ENCODE assay signal across 15 cellular contexts in genomic region chr14:36254020-36254614, GRCh38.
DNase-seq lines count a peak whose midpoint lies in the region; ATAC-seq and TF ChIP-seq lines count a peak whose summit lies in the region.
"Had no signal": no experiment of that assay in that cellular context is flagged by ENCODE, and none has a peak within 500 bp of the region (broad histone marks: within the 10 kb centered on the region; RNA-seq: fewer than 3 reads in every experiment).

No MANE protein-coding gene starts in this region.

- in situ Hi-C loops in astrocyte of the spinal cord (cut with HindIII; ENCODE audit: low sequenced_read_pairs) = no loop called here

- H3K9me3 ChIP-seq in cardiac muscle cell (ENCODE audit: low read depth) = no peaks in the 10 kb centered on the region
- H3K9me3 ChIP-seq in left ventricle myocardium inferior (replicated peaks) = peaks cover 13% of the 10 kb centered on the region

- H3K4me3 ChIP-seq in cardiac muscle cell (no peak overlapping the region), left ventricle myocardium inferior (no peak overlapping the region), astrocyte of the spinal cord (ENCODE audit: low read depth, low read length) (no peak overlapping the region)

- intact Hi-C loops in left ventricle myocardium inferior (cut with micrococcal nuclease) = no loop called here
- intact Hi-C loops in left colon (cut with DNase I, micrococcal nuclease) = no loop called here

- POLR2A ChIA-PET in activated CD4-positive, alpha-beta memory T cell treated with anti-CD3 and anti-CD28 coated beads, Interleukin-2, amount 10 ng/mL, durations not matched to agents 7 days and 5 days (lab: Charles Lee) = no interaction called here
- POLR2A ChIA-PET in activated CD8-positive, alpha-beta T cell treated with anti-CD3 and anti-CD28 coated beads, Interleukin-2, amount 10 ng/mL, durations not matched to agents 7 days and 5 days (lab: Charles Lee) = no interaction called here

- H3K27ac ChIP-seq in cardiac muscle cell = no peak overlapping the region
- no peak overlapping the region for H3K27ac ChIP-seq in left ventricle myocardium inferior (replicated peaks)
- H3K27ac ChIP-seq: epithelial cell of prostate had no signal

- H3K4me1 ChIP-seq in cardiac muscle cell (ENCODE audit: low read depth) (peaks cover 5% of the 10 kb centered on the region), left ventricle myocardium inferior (no peaks in the 10 kb centered on the region)

- H3K36me3 ChIP-seq in cardiac muscle cell (no peaks in the 10 kb centered on the region), left ventricle myocardium inferior (no peaks in the 10 kb centered on the region)

- no peak overlapping the region for H3K27ac Mint-ChIP-seq in activated CD4-positive, alpha-beta memory T cell treated with anti-CD3 and anti-CD28 coated beads, Interleukin-2, amount 10 ng/mL, durations not matched to agents 7 days and 5 days
- no peak overlapping the region for H3K27ac Mint-ChIP-seq in activated CD8-positive, alpha-beta T cell treated with anti-CD3 and anti-CD28 coated beads, Interleukin-2, amount 10 ng/mL, durations not matched to agents 7 days and 5 days
- H3K27ac Mint-ChIP-seq: T-helper 2 cell treated with Interferon-gamma antibody and Interleukin-4, amounts not matched to agents 5 μg/mL and 100 μg/mL, for 36 hours had no signal

- CTCF ChIA-PET in activated CD4-positive, alpha-beta memory T cell treated with anti-CD3 and anti-CD28 coated beads, Interleukin-2, amount 10 ng/mL, durations not matched to agents 7 days and 5 days (lab: Charles Lee) = no interaction called here
- CTCF ChIA-PET in activated CD8-positive, alpha-beta T cell treated with anti-CD3 and anti-CD28 coated beads, Interleukin-2, amount 10 ng/mL, durations not matched to agents 7 days and 5 days (lab: Charles Lee) = no interaction called here

- DNase-seq in cardiac muscle cell (ENCODE audit: low read depth in 1 of 2, low spot score in 1 of 2) = peak in 1 of 2 donors; percentile 4
- DNase-seq in left ventricle myocardium inferior = no peak
- no peak for DNase-seq in astrocyte of the spinal cord (ENCODE audit: low read depth, low spot score)
- peak; percentile 61 for DNase-seq in islet precursor cell
- no peak for DNase-seq in activated CD4-positive, alpha-beta memory T cell treated with anti-CD3 and anti-CD28 coated beads, Interleukin-2, amount 10 ng/mL, durations not matched to agents 7 days and 5 days
- DNase-seq in stimulated activated CD8-positive, alpha-beta memory T cell treated with anti-CD3 and anti-CD28 coated beads, Interleukin-4, amount 100 ng/mL, for 48 hours = no peak
- no peak for DNase-seq in activated CD8-positive, alpha-beta T cell treated with anti-CD3 and anti-CD28 coated beads, Interleukin-2, amount 10 ng/mL, durations not matched to agents 7 days and 5 days
- no peak for DNase-seq in left colon
- DNase-seq: amniotic stem cell; left ventricle myocardium superior; NCI-H1417; stimulated activated CD4-positive, alpha-beta T cell treated with anti-CD3 and anti-CD28 coated beads, Interleukin-1b, Interleukin-23, amount 100 ng/mL, for 48 hours; stimulated activated naive CD8-positive, alpha-beta T cell treated with anti-CD3 and anti-CD28 coated beads, Interleukin-15, Interleukin-2, amounts not matched to agents 100 U/mL and 50 U/mL, for 24 hours had no signal

- no peaks in the 10 kb centered on the region for H3K9me3 Mint-ChIP-seq in activated CD4-positive, alpha-beta memory T cell treated with anti-CD3 and anti-CD28 coated beads, Interleukin-2, amount 10 ng/mL, durations not matched to agents 7 days and 5 days
- H3K9me3 Mint-ChIP-seq in activated CD8-positive, alpha-beta T cell treated with anti-CD3 and anti-CD28 coated beads, Interleukin-2, amount 10 ng/mL, durations not matched to agents 7 days and 5 days (ENCODE audit: insufficient read depth) = no peaks in the 10 kb centered on the region
- H3K9me3 Mint-ChIP-seq: T-helper 2 cell treated with Interferon-gamma antibody and Interleukin-4, amounts not matched to agents 5 μg/mL and 100 μg/mL, for 36 hours had no signal

- H3K27me3 ChIP-seq in cardiac muscle cell (no peaks in the 10 kb centered on the region), left ventricle myocardium inferior (ENCODE audit: low read depth) (peaks cover under 1% of the 10 kb centered on the region)

- no peak overlapping the region for H3K4me3 Mint-ChIP-seq in activated CD4-positive, alpha-beta memory T cell treated with anti-CD3 and anti-CD28 coated beads, Interleukin-2, amount 10 ng/mL, durations not matched to agents 7 days and 5 days
- no peak overlapping the region for H3K4me3 Mint-ChIP-seq in activated CD8-positive, alpha-beta T cell treated with anti-CD3 and anti-CD28 coated beads, Interleukin-2, amount 10 ng/mL, durations not matched to agents 7 days and 5 days
- H3K4me3 Mint-ChIP-seq: T-helper 2 cell treated with Interferon-gamma antibody and Interleukin-4, amounts not matched to agents 5 μg/mL and 100 μg/mL, for 36 hours had no signal

- TF ChIP-seq CTCF in cardiac muscle cell (IDR thresholded peaks at IDR 0.05; ENCODE audit: low read depth, low read length) = peak; percentile 14
- no peak for TF ChIP-seq CTCF in left ventricle myocardium inferior (IDR thresholded peaks at IDR 0.05; ENCODE audit: borderline replicate concordance)
- peak; percentile 18 for TF ChIP-seq CTCF in astrocyte of the spinal cord (IDR thresholded peaks at IDR 0.05; ENCODE audit: low read depth, low read length)

- H3K4me1 Mint-ChIP-seq in activated CD4-positive, alpha-beta memory T cell treated with anti-CD3 and anti-CD28 coated beads, Interleukin-2, amount 10 ng/mL, durations not matched to agents 7 days and 5 days = no peaks in the 10 kb centered on the region
- H3K4me1 Mint-ChIP-seq in activated CD8-positive, alpha-beta T cell treated with anti-CD3 and anti-CD28 coated beads, Interleukin-2, amount 10 ng/mL, durations not matched to agents 7 days and 5 days (ENCODE audit: low read depth) = no peaks in the 10 kb centered on the region

- H3K27me3 Mint-ChIP-seq in activated CD4-positive, alpha-beta memory T cell treated with anti-CD3 and anti-CD28 coated beads, Interleukin-2, amount 10 ng/mL, durations not matched to agents 7 days and 5 days = peaks cover 5% of the 10 kb centered on the region
- H3K27me3 Mint-ChIP-seq in activated CD8-positive, alpha-beta T cell treated with anti-CD3 and anti-CD28 coated beads, Interleukin-2, amount 10 ng/mL, durations not matched to agents 7 days and 5 days (ENCODE audit: low read depth) = peaks cover 16% of the 10 kb centered on the region

- ATAC-seq in activated CD8-positive, alpha-beta T cell treated with anti-CD3 and anti-CD28 coated beads, Interleukin-2, amount 10 ng/mL, durations not matched to agents 7 days and 5 days = no peak
- ATAC-seq in left colon = no peak
- ATAC-seq: left ventricle myocardium superior; stimulated activated naive CD8-positive, alpha-beta T cell treated with anti-CD3 and anti-CD28 coated beads, Interleukin-15, Interleukin-2, amounts not matched to agents 100 U/mL and 50 U/mL, for 24 hours had no signal

- no peaks in the 10 kb centered on the region for H3K36me3 Mint-ChIP-seq in activated CD4-positive, alpha-beta memory T cell treated with anti-CD3 and anti-CD28 coated beads, Interleukin-2, amount 10 ng/mL, durations not matched to agents 7 days and 5 days (ENCODE audit: low read depth)
- no peaks in the 10 kb centered on the region for H3K36me3 Mint-ChIP-seq in activated CD8-positive, alpha-beta T cell treated with anti-CD3 and anti-CD28 coated beads, Interleukin-2, amount 10 ng/mL, durations not matched to agents 7 days and 5 days (ENCODE audit: low read depth)
